In the genomic region with DNA sequence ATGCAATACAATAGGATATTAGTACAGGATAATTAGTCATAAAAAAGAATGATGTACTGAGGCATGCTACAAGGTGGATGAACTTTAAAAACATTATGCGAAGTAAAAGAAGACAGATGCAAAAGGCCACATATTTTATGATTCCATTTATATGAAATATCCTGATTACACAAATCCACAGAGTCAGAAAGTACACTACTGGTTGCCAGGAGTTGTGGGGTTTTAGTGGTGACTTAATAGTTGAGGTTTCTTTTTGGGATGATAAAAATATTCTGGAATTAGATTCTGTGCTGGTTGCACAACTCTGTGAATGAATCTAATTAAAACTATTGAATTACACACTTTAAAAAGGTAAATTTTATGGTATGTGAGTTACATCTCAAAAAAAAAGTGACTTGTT, we compare ENCODE assay signal across 18 cellular contexts. TPM values are rescaled to one million over a fixed set of nuclear protein-coding genes. Genes with fewer than 3 reads are reported as not detected.
"Had no signal": no experiment of that assay in that cellular context is flagged by ENCODE, and none has a peak within 500 bp of the region (broad histone marks: within the 10 kb centered on the region; RNA-seq: fewer than 3 reads in every experiment).

No MANE protein-coding gene starts in this region.

- H3K36me3 Mint-ChIP-seq: activated naive CD4-positive, alpha-beta T cell treated with anti-CD3 and anti-CD28 coated beads, Interleukin-2, amount 50 U/mL, for 24 hours; natural killer cell treated with Interleukin-12 subunit alpha and Interleukin-12 subunit beta and Interleukin-15 and Interleukin-18, amount 100 ng/mL, for 72 hours had no signal

- H3K4me3 ChIP-seq: esophagus squamous epithelium, gastrocnemius medialis, heart left ventricle, pancreas, sigmoid colon, tibial nerve, vagina had no signal

- H3K9me3 ChIP-seq: esophagus squamous epithelium, gastrocnemius medialis, heart left ventricle, neutrophil, pancreas, sigmoid colon, tibial nerve, vagina had no signal

- H3K9me3 Mint-ChIP-seq: activated naive CD4-positive, alpha-beta T cell treated with anti-CD3 and anti-CD28 coated beads, Interleukin-2, amount 50 U/mL, for 24 hours; natural killer cell treated with Interleukin-12 subunit alpha and Interleukin-12 subunit beta and Interleukin-15 and Interleukin-18, amount 100 ng/mL, for 72 hours; stimulated activated naive B cell treated with anti-CD40 and anti-IgM and Interleukin-4, amounts not matched to agents 10 μg/mL and 1 μg/mL and 100 μg/mL, for 72 hours; T-helper 1 cell treated with Interleukin-12 subunit alpha and Interleukin-12 subunit beta and Interleukin-4 antibody, amounts not matched to agents 30 μg/mL and 1 μg/mL, for 36 hours had no signal

- H3K27ac ChIP-seq: esophagus squamous epithelium, gastrocnemius medialis, neutrophil, pancreas, tibial nerve, vagina had no signal

- H3K27me3 ChIP-seq: gastrocnemius medialis, heart left ventricle, neutrophil, pancreas, sigmoid colon, tibial nerve, vagina had no signal

- H3K4me1 ChIP-seq: pancreas, vagina had no signal

- DNase-seq: activated CD4-positive, CD25-positive, alpha-beta regulatory T cell treated with anti-CD3 and anti-CD28 coated beads, Interleukin-2, amount 50 U/mL, for 72 hours; activated gamma-delta T cell; dermis blood vessel endothelial cell; effector memory CD4-positive, alpha-beta T cell; esophagus squamous epithelium; gastrocnemius medialis; heart left ventricle; kidney glomerular epithelial cell; pancreas; sigmoid colon; stimulated activated naive B cell treated with anti-CD40 and anti-IgM and Interleukin-4, amounts not matched to agents 10 μg/mL and 1 μg/mL and 100 μg/mL, for 72 hours had no signal

- H3K4me1 Mint-ChIP-seq: activated naive CD4-positive, alpha-beta T cell treated with anti-CD3 and anti-CD28 coated beads, Interleukin-2, amount 50 U/mL, for 24 hours had no signal

- ATAC-seq: gastrocnemius medialis; natural killer cell treated with Interleukin-12 subunit alpha and Interleukin-12 subunit beta and Interleukin-15 and Interleukin-18, amount 100 ng/mL, for 72 hours; stimulated activated naive B cell treated with anti-CD40 and anti-IgM and Interleukin-4, amounts not matched to agents 10 μg/mL and 1 μg/mL and 100 μg/mL, for 72 hours had no signal

- H3K36me3 ChIP-seq: esophagus squamous epithelium, gastrocnemius medialis, heart left ventricle, neutrophil, pancreas, sigmoid colon, tibial nerve, vagina had no signal

- H3K4me3 Mint-ChIP-seq: activated naive CD4-positive, alpha-beta T cell treated with anti-CD3 and anti-CD28 coated beads, Interleukin-2, amount 50 U/mL, for 24 hours; natural killer cell treated with Interleukin-12 subunit alpha and Interleukin-12 subunit beta and Interleukin-15 and Interleukin-18, amount 100 ng/mL, for 72 hours; stimulated activated naive B cell treated with anti-CD40 and anti-IgM and Interleukin-4, amounts not matched to agents 10 μg/mL and 1 μg/mL and 100 μg/mL, for 72 hours; T-helper 1 cell treated with Interleukin-12 subunit alpha and Interleukin-12 subunit beta and Interleukin-4 antibody, amounts not matched to agents 30 μg/mL and 1 μg/mL, for 36 hours had no signal

- H3K27ac Mint-ChIP-seq: activated naive CD4-positive, alpha-beta T cell treated with anti-CD3 and anti-CD28 coated beads, Interleukin-2, amount 50 U/mL, for 24 hours; natural killer cell treated with Interleukin-12 subunit alpha and Interleukin-12 subunit beta and Interleukin-15 and Interleukin-18, amount 100 ng/mL, for 72 hours; stimulated activated naive B cell treated with anti-CD40 and anti-IgM and Interleukin-4, amounts not matched to agents 10 μg/mL and 1 μg/mL and 100 μg/mL, for 72 hours; T-helper 1 cell treated with Interleukin-12 subunit alpha and Interleukin-12 subunit beta and Interleukin-4 antibody, amounts not matched to agents 30 μg/mL and 1 μg/mL, for 36 hours had no signal

RNA-seq across cellular contexts. Expression of a gene that starts 12.5 kb away (rescaled TPM):
- total RNA-seq: dermis blood vessel endothelial cell, endothelial cell of umbilical vein had no signal
- polyA plus RNA-seq: endothelial cell of umbilical vein had no signal
